16 cellular contexts compared by ENCODE assay signal in genomic region chr14:34218866-34219265, GRCh38.
"Had no signal": no experiment of that assay in that cellular context is flagged by ENCODE, and none has a peak within 500 bp of the region (broad histone marks: within the 10 kb centered on the region; RNA-seq: fewer than 3 reads in every experiment).

No MANE protein-coding gene starts in this region.

- H3K4me3 ChIP-seq: colonic mucosa, heart right ventricle, tibial artery had no signal

- ATAC-seq: heart right ventricle; left lobe of liver; right cardiac atrium; stimulated activated effector memory CD8-positive, alpha-beta T cell treated with anti-CD3 and anti-CD28 coated beads, Interleukin-12 subunit alpha, Interleukin-12 subunit beta, amount 100 ng/mL, for 72 hours; stimulated activated naive CD8-positive, alpha-beta T cell treated with anti-CD3 and anti-CD28 coated beads, Interleukin-15, Interleukin-2, amounts not matched to agents 100 U/mL and 50 U/mL, for 24 hours had no signal

- H3K9me3 ChIP-seq: colonic mucosa, tibial artery had no signal

- H3K27ac ChIP-seq: colonic mucosa, heart right ventricle, tibial artery had no signal

- H3K27me3 ChIP-seq: colonic mucosa, heart right ventricle, tibial artery had no signal

- H3K4me1 ChIP-seq: tibial artery had no signal

- FAIRE-seq: frontal cortex, islet of Langerhans had no signal

- H3K36me3 ChIP-seq: colonic mucosa, heart right ventricle, tibial artery had no signal

- DNase-seq: caudate nucleus; colonic mucosa; dermis blood vessel endothelial cell; erythroblast; heart right ventricle; hypothalamus; naive B cell; right cardiac atrium; stimulated activated CD4-positive, alpha-beta T cell treated with anti-CD3 and anti-CD28 coated beads, Interleukin-4, amount 100 ng/mL, for 1 hour; stimulated activated CD8-positive, alpha-beta memory T cell treated with anti-CD3 and anti-CD28 coated beads, Interleukin-4, amount 100 ng/mL, for 48 hours; stimulated activated naive CD8-positive, alpha-beta T cell treated with anti-CD3 and anti-CD28 coated beads, Interleukin-15, Interleukin-2, amounts not matched to agents 100 U/mL and 50 U/mL, for 24 hours; tibial artery had no signal
